Comparison of ENCODE assay signal across 8 cellular contexts in genomic region chr10:59885430-59886134, GRCh38. TPM values are rescaled to one million over a fixed set of nuclear protein-coding genes. Genes with fewer than 3 reads are reported as not detected.
DNase-seq lines count a peak whose midpoint lies in the region; ATAC-seq and TF ChIP-seq lines count a peak whose summit lies in the region.

No MANE protein-coding gene starts in this region.

- peak overlapping the region; percentile 80 for H3K27ac Mint-ChIP-seq in central memory CD8-positive, alpha-beta T cell (ENCODE audit: low read depth)

- H3K4me1 Mint-ChIP-seq in central memory CD8-positive, alpha-beta T cell = peaks cover 86% of the 10 kb centered on the region

- no peaks in the 10 kb centered on the region for H3K27me3 Mint-ChIP-seq in central memory CD8-positive, alpha-beta T cell

- TF ChIP-seq CTCF in GM13977 (IDR thresholded peaks at IDR 0.05; ENCODE audit: extremely low read depth, insufficient read depth, missing control alignments) = no peak

- in situ Hi-C loops in GM13977 (cut with MboI; ENCODE audit: low pct_unique_long_range_greater_than_20kb, low sequenced_read_pairs, unreplicated experiment) = no loop called here
- in situ Hi-C loops in ACHN (cut with HindIII; ENCODE audit: low pct_ligation_motif_present, low pct_unique_long_range_greater_than_20kb, low sequenced_read_pairs) = no loop called here

- DNase-seq in GM13977 (ENCODE audit: low spot score) (peak; percentile 63), dermis blood vessel endothelial cell (no peak), ACHN (no peak)
- DNase-seq in central memory CD8-positive, alpha-beta T cell (ENCODE audit: low spot score in 2 of 2) = no peak
- no peak for DNase-seq in activated CD4-positive, CD25-positive, alpha-beta regulatory T cell treated with anti-CD3 and anti-CD28 coated beads, Interleukin-2, amount 50 U/mL, for 72 hours
- no peak for DNase-seq in activated CD4-positive, CD25-positive, alpha-beta regulatory T cell (lab: John Stamatoyannopoulos, UW)

- H3K4me3 Mint-ChIP-seq in central memory CD8-positive, alpha-beta T cell = peak overlapping the region; percentile 51

- ATAC-seq in GM21529 (IDR thresholded peaks at IDR 0.05; ENCODE audit: unreplicated experiment) = peak; percentile 84
- ATAC-seq in HG03575 (IDR thresholded peaks at IDR 0.05; ENCODE audit: extremely low read depth, insufficient number of reproducible peaks, low FRiP score, unreplicated experiment) = peak; percentile 57
- no peak for ATAC-seq in central memory CD8-positive, alpha-beta T cell (replicated peaks; ENCODE audit: extremely low read depth, poor library complexity, severe bottlenecking)

- H3K9me3 Mint-ChIP-seq in central memory CD8-positive, alpha-beta T cell = no peaks in the 10 kb centered on the region

- peaks cover 6% of the 10 kb centered on the region for H3K36me3 Mint-ChIP-seq in central memory CD8-positive, alpha-beta T cell (ENCODE audit: insufficient read depth)

RNA-seq across cellular contexts. Expression of gene CCDC6, which starts 20.8 kb away (rescaled TPM):
- 22.6 and 41.4 TPM in 2 replicates for total RNA-seq in dermis blood vessel endothelial cell
